ENCODE assay signal across 1 cellular context in the genomic region with DNA sequence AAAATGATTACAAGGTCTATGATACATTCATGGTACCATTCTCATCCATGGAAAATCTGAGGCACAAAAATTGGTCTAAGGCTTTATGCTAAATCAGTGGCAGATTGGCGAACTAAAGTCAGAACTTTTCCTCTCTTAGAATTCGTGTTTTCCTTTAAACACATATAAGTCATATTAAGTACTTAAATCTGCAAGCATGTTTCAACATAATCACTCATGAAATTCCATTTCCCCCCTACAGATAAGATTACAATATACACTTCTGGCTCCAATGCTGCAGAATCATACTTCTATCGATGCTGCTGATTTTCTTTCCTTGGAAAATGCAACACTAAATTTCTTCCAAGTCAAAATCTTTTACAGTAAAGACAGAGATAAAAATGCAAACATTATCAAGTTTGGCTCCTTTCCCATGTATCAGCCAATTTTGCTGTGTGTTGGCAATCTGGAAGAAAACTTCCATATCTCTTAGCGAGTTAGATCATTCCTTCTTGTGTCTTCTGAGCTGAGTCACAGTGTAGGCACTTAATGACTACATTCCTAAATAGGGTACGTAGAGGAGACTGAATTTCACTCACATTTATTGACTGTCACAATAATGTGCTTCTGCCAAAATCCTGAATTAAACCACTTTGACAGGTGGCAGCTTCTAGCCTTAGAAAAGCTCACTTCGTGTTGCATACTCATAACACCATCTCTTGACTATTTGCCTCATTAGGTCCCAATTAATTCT.
A peak's percentile ranks its signal among the peaks of the same experiment; 100 is the strongest.
TF ChIP-seq lines count a peak whose summit lies in the region.

No MANE protein-coding gene starts in this region.

TF ChIP-seq in HEK293, 187 proteins besides CTCF, POLR2A, EP300 and RAD21 (continued from another document):
- peak; percentile 59; the same call in 1 of the 2 replicates for TF ChIP-seq PRDM1 (tag by site-specific recombination; IDR thresholded peaks at IDR 0.05)
- 0 out of 2 replicates have a peak, but pooled peaks have one; percentile 19 for TF ChIP-seq KLF8 (tag by site-specific recombination; IDR thresholded peaks at IDR 0.05)
- 0 out of 2 replicates have a peak, but pooled peaks have one; percentile 17 for TF ChIP-seq ZNF335 (tag by site-specific recombination; conservative IDR thresholded peaks at IDR 0.05)
- TF ChIP-seq, protein P1, sequence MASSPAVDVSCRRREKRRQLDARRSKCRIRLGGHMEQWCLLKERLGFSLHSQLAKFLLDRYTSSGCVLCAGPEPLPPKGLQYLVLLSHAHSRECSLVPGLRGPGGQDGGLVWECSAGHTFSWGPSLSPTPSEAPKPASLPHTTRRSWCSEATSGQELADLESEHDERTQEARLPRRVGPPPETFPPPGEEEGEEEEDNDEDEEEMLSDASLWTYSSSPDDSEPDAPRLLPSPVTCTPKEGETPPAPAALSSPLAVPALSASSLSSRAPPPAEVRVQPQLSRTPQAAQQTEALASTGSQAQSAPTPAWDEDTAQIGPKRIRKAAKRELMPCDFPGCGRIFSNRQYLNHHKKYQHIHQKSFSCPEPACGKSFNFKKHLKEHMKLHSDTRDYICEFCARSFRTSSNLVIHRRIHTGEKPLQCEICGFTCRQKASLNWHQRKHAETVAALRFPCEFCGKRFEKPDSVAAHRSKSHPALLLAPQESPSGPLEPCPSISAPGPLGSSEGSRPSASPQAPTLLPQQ (tag by site-specific recombination; IDR thresholded peaks at IDR 0.05) = peak; percentile 66
- TF ChIP-seq, protein P2, sequence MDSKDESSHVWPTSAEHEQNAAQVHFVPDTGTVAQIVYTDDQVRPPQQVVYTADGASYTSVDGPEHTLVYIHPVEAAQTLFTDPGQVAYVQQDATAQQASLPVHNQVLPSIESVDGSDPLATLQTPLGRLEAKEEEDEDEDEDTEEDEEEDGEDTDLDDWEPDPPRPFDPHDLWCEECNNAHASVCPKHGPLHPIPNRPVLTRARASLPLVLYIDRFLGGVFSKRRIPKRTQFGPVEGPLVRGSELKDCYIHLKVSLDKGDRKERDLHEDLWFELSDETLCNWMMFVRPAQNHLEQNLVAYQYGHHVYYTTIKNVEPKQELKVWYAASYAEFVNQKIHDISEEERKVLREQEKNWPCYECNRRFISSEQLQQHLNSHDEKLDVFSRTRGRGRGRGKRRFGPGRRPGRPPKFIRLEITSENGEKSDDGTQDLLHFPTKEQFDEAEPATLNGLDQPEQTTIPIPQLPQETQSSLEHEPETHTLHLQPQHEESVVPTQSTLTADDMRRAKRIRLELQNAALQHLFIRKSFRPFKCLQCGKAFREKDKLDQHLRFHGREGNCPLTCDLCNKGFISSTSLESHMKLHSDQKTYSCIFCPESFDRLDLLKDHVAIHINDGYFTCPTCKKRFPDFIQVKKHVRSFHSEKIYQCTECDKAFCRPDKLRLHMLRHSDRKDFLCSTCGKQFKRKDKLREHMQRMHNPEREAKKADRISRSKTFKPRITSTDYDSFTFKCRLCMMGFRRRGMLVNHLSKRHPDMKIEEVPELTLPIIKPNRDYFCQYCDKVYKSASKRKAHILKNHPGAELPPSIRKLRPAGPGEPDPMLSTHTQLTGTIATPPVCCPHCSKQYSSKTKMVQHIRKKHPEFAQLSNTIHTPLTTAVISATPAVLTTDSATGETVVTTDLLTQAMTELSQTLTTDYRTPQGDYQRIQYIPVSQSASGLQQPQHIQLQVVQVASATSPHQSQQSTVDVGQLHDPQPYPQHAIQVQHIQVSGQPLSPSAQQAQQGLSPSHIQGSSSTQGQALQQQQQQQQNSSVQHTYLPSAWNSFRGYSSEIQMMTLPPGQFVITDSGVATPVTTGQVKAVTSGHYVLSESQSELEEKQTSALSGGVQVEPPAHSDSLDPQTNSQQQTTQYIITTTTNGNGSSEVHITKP (tag by site-specific recombination; IDR thresholded peaks at IDR 0.05) = peak; percentile 69
- TF ChIP-seq, protein P3, sequence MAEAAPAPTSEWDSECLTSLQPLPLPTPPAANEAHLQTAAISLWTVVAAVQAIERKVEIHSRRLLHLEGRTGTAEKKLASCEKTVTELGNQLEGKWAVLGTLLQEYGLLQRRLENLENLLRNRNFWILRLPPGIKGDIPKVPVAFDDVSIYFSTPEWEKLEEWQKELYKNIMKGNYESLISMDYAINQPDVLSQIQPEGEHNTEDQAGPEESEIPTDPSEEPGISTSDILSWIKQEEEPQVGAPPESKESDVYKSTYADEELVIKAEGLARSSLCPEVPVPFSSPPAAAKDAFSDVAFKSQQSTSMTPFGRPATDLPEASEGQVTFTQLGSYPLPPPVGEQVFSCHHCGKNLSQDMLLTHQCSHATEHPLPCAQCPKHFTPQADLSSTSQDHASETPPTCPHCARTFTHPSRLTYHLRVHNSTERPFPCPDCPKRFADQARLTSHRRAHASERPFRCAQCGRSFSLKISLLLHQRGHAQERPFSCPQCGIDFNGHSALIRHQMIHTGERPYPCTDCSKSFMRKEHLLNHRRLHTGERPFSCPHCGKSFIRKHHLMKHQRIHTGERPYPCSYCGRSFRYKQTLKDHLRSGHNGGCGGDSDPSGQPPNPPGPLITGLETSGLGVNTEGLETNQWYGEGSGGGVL (tag by site-specific recombination; IDR thresholded peaks at IDR 0.05) = 0 out of 2 replicates have a peak, but pooled peaks have one; percentile 10
- no peak for TF ChIP-seq ZNF76 (tag by site-specific recombination; IDR thresholded peaks at IDR 0.05; ENCODE audit: borderline replicate concordance, low read depth)
- TF ChIP-seq, protein P4, sequence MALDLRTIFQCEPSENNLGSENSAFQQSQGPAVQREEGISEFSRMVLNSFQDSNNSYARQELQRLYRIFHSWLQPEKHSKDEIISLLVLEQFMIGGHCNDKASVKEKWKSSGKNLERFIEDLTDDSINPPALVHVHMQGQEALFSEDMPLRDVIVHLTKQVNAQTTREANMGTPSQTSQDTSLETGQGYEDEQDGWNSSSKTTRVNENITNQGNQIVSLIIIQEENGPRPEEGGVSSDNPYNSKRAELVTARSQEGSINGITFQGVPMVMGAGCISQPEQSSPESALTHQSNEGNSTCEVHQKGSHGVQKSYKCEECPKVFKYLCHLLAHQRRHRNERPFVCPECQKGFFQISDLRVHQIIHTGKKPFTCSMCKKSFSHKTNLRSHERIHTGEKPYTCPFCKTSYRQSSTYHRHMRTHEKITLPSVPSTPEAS (tag by site-specific recombination; IDR thresholded peaks at IDR 0.05) = no peak
- TF ChIP-seq IKZF3 (tag by site-specific recombination; IDR thresholded peaks at IDR 0.05) = no peak
- TF ChIP-seq GLI2 (tag by site-specific recombination; IDR thresholded peaks at IDR 0.05; ENCODE audit: borderline replicate concordance, low read depth) = no peak
- TF ChIP-seq ZNF629 (tag by site-specific recombination; IDR thresholded peaks at IDR 0.05) = peak; percentile 65
- TF ChIP-seq ZNF10 (tag by site-specific recombination; IDR thresholded peaks at IDR 0.05) = 0 out of 2 replicates have a peak, but pooled peaks have one; percentile 39
- no peak for TF ChIP-seq ZNF596 (tag by site-specific recombination; IDR thresholded peaks at IDR 0.05)
- peak; percentile 51; the same call in 1 of the 2 replicates for TF ChIP-seq ZXDB (tag by site-specific recombination; IDR thresholded peaks at IDR 0.05)
- TF ChIP-seq, protein P5, sequence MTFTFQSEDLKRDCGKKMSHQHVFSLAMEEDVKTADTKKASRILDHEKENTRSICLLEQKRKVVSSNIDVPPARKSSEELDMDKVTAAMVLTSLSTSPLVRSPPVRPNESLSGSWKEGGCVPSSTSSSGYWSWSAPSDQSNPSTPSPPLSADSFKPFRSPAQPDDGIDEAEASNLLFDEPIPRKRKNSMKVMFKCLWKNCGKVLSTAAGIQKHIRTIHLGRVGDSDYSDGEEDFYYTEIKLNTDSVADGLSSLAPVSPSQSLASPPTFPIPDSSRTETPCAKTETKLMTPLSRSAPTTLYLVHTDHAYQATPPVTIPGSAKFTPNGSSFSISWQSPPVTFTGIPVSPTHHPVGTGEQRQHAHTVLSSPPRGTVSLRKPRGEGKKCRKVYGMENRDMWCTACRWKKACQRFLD (tag by site-specific recombination; IDR thresholded peaks at IDR 0.05) = no peak
